ENCODE assay signal across 8 cellular contexts in the genomic region with DNA sequence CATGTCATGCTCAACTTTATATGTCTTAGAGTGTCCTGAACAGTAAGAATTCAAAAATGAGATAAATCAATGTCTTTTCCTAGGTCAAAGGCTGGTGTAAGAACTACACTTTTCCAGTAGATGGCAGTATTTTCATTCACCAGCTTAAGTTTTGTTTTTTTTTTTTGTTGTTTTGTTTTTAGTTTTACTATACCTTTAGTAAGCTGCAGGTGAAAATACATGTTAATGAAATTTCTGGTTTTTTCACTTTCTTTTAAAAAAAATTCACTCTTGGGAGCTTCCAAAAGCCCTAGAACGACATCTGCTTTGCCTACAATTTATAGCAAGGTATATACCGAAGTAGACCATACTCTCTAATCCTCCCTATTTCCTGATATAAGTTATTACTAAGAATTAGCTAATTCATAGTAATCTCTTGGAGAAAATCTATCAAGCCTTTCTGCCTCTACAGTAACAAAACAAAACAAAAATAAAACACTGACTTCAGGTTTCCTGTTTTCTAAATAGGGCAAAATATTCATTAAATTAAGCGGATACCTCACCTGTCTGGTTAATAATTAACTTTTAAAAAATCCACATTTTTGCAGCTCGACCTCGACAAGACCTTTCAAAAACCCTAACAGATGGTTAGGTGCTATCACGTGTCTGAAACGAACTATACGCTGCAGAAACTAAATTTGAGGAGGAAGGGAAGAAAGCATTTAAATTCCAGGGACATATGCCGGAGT. TPM values are rescaled to one million over a fixed set of nuclear protein-coding genes. Genes with fewer than 3 reads are reported as not detected.
DNase-seq lines count a peak whose midpoint lies in the region; ATAC-seq and FAIRE-seq lines count a peak whose summit lies in the region.

No MANE protein-coding gene starts in this region.

- FAIRE-seq in GM18507 (lab: Jason Lieb, UNC) = peak; percentile 80
- no peak for FAIRE-seq in urothelium cell line (lab: Jason Lieb, UNC)

- H3K9ac ChIP-seq in BLaER1 treated with 17β-estradiol and CSF1 and Interleukin-3, amounts not matched to agents 10 nM and 100 nM = peak overlapping the region in 7 of 11 experiments; percentile 42 to 95 (median 88); a peak in 10 of 22 replicates

- H3K4me3 ChIP-seq in BLaER1 treated with 17β-estradiol and CSF1 and Interleukin-3, amounts not matched to agents 10 nM and 100 nM = peak overlapping the region in 8 of 10 experiments; percentile 84 to 95 (median 88); a peak in 15 of 20 replicates

- H4K20me1 ChIP-seq in BLaER1 treated with 17β-estradiol and CSF1 and Interleukin-3, amounts not matched to agents 10 nM and 100 nM = peaks cover 0 to 13% (median 6%) of the 10 kb centered on the region in 11 experiments; a peak in 10 of 22 replicates

- H3K36me3 ChIP-seq in BLaER1 treated with 17β-estradiol and CSF1 and Interleukin-3, amounts not matched to agents 10 nM and 100 nM = 0 out of 22 replicates have a peak, but pooled peaks cover 0 to 3% (median 0%) of the 10 kb centered on the region in 11 experiments

- H3K27ac ChIP-seq in BLaER1 treated with 17β-estradiol and CSF1 and Interleukin-3, amounts not matched to agents 10 nM and 100 nM = no peak overlapping the region; a peak in 1 of 22 replicates
- peak overlapping the region; percentile 93 for H3K27ac ChIP-seq in caudate nucleus (ENCODE audit: low read depth, low read length)

- H3K4me2 ChIP-seq in BLaER1 treated with 17β-estradiol and CSF1 and Interleukin-3, amounts not matched to agents 10 nM and 100 nM = peak overlapping the region; percentile 91 to 100 (median 99)

- ATAC-seq in HG03354 (IDR thresholded peaks at IDR 0.05; ENCODE audit: poor library complexity, severe bottlenecking, unreplicated experiment) (no peak), HG02571 (IDR thresholded peaks at IDR 0.05; ENCODE audit: unreplicated experiment) (no peak)

- H3K27me3 ChIP-seq in BLaER1 treated with 17β-estradiol and CSF1 and Interleukin-3, amounts not matched to agents 10 nM and 100 nM = peaks cover 0 to 25% (median 20%) of the 10 kb centered on the region in 11 experiments; a peak in 12 of 22 replicates

- H3K9me3 ChIP-seq in BLaER1 treated with 17β-estradiol and CSF1 and Interleukin-3, amounts not matched to agents 10 nM and 100 nM (replicated peaks in 1 of 11) = no peaks in the 10 kb centered on the region

- DNase-seq in GM18507 (ENCODE audit: extremely low spot score, insufficient read length, low read depth) (no peak), NCI-H524 treated with DMSO at 0.1 percent for 48 hours (lab: John Stamatoyannopoulos, UW) (peak; percentile 65), caudate nucleus (lab: John Stamatoyannopoulos, UW) (peak in 2 of 61 donors; percentile 6 to 12), lung microvascular endothelial cell (ENCODE audit: low read depth in 2 of 2) (peak; percentile 59 to 69), urothelium cell line (ENCODE audit: low spot score) (peak; percentile 38)

- peaks cover 12 to 25% (median 20%) of the 10 kb centered on the region in 10 experiments for H3K4me1 ChIP-seq in BLaER1 treated with 17β-estradiol and CSF1 and Interleukin-3, amounts not matched to agents 10 nM and 100 nM

RNA-seq across cellular contexts. Expression of a gene that starts 2.7 kb away (rescaled TPM):
- 19.6 and 43.5 TPM in 2 replicates for total RNA-seq in lung microvascular endothelial cell

RNA-seq across cellular contexts. Expression of a gene that starts 54.5 kb away (rescaled TPM):
- total RNA-seq in lung microvascular endothelial cell = 10.0 and 13.7 TPM in 2 replicates
